Comparison of ENCODE assay signal across 1 cellular context in the genomic region with DNA sequence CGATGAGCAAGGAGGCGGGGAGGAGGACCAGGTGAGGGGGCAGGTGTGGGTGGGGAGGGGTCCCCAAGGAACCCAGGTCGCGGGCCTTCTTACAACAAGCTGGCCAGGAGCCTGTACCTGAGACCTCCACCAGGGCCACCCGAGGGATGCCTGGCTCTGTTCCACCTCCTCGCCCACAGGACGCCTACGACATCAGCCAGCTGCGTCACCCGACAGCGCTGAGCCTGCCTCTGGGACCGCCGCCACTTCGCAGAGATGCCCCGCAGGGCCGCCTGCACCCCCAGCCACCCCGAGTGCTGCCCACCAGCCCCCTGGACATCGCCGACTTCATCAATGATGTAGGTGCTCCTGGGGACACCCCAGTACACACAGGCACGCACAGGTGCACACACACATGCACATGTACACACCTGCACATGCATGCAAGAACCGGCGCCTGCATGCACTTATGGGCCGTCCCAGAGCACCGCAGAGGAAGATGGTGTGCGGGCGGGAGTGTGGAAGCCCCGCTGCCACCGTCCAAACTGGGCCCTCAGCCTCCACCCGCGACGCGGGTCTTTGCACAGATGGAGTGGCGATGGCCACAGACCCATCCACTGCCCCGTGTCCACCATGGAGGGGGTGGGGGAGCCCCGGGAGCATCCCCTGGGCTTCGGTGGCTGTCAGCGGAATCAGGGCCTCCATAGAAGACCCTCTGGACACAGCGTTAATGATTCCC.
TF ChIP-seq lines count a peak whose summit lies in the region.

No MANE protein-coding gene starts in this region.

TF ChIP-seq in H1, 55 proteins besides CTCF, POLR2A, EP300 and RAD21:
- no peak for TF ChIP-seq PHF8 (conservative IDR thresholded peaks at IDR 0.05; ENCODE audit: low read depth, low read length)
- TF ChIP-seq, protein P1, sequence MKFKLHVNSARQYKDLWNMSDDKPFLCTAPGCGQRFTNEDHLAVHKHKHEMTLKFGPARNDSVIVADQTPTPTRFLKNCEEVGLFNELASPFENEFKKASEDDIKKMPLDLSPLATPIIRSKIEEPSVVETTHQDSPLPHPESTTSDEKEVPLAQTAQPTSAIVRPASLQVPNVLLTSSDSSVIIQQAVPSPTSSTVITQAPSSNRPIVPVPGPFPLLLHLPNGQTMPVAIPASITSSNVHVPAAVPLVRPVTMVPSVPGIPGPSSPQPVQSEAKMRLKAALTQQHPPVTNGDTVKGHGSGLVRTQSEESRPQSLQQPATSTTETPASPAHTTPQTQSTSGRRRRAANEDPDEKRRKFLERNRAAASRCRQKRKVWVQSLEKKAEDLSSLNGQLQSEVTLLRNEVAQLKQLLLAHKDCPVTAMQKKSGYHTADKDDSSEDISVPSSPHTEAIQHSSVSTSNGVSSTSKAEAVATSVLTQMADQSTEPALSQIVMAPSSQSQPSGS (IDR thresholded peaks at IDR 0.05; ENCODE audit: low read length): no peak
- TF ChIP-seq JUND (IDR thresholded peaks at IDR 0.05; ENCODE audit: low read length): no peak
- no peak for TF ChIP-seq NANOG (IDR thresholded peaks at IDR 0.05; ENCODE audit: insufficient read depth, low read depth, low read length, poor library complexity, severe bottlenecking)
- no peak for TF ChIP-seq ZNF274 (IDR thresholded peaks at IDR 0.05; ENCODE audit: borderline replicate concordance, extremely low read depth, low read length)
- TF ChIP-seq, protein P2, sequence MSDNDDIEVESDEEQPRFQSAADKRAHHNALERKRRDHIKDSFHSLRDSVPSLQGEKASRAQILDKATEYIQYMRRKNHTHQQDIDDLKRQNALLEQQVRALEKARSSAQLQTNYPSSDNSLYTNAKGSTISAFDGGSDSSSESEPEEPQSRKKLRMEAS (IDR thresholded peaks at IDR 0.05): no peak
- no peak for TF ChIP-seq SP4 (IDR thresholded peaks at IDR 0.05; ENCODE audit: low read length)
- TF ChIP-seq JUN (IDR thresholded peaks at IDR 0.05; ENCODE audit: low read depth, low read length): no peak
- no peak for TF ChIP-seq NRF1 (IDR thresholded peaks at IDR 0.05; ENCODE audit: low read depth, low read length)
